In genomic region chrX:140764401-140764919, GRCh38 we compare ENCODE assay signal across 8 cellular contexts. TPM values are rescaled to one million over a fixed set of nuclear protein-coding genes. Genes with fewer than 3 reads are reported as not detected.
A peak's percentile ranks its signal among the peaks of the same experiment; 100 is the strongest.
DNase-seq lines count a peak whose midpoint lies in the region; ATAC-seq, FAIRE-seq and TF ChIP-seq lines count a peak whose summit lies in the region.

No MANE protein-coding gene starts in this region.

- no peak for FAIRE-seq in GM12891 (lab: Jason Lieb, UNC)

- DNase-seq in D341Med (ENCODE audit: low spot score) (peak; percentile 39), NCI-H748 (lab: John Stamatoyannopoulos, UW; ENCODE audit: unreplicated experiment) (peak; percentile 66), epidermal melanocyte (ENCODE audit: insufficient read length, low spot score) (peak; percentile 23), GM12891 (ENCODE audit: insufficient read length, low spot score) (no peak), activated gamma-delta T cell (lab: John Stamatoyannopoulos, UW) (no peak)
- DNase-seq in activated CD4-positive, CD25-positive, alpha-beta regulatory T cell (lab: John Stamatoyannopoulos, UW): no peak

- H3K27me3 Mint-ChIP-seq in nephron (ENCODE audit: low read depth): no peaks in the 10 kb centered on the region

- no peak for ATAC-seq in HG02678 (IDR thresholded peaks at IDR 0.05; ENCODE audit: unreplicated experiment)

- peaks cover 12% of the 10 kb centered on the region for H3K4me1 Mint-ChIP-seq in nephron

- peak overlapping the region; percentile 67 to 91 (median 79) for H3K27ac Mint-ChIP-seq in nephron

- TF ChIP-seq POLR2A in GM12891 (IDR thresholded peaks at IDR 0.05; ENCODE audit: low read depth, low read length): no peak

- TF ChIP-seq CTCF in nephron (IDR thresholded peaks at IDR 0.05; ENCODE audit: unreplicated experiment in 3 of 3): no peak

- H3K9me3 Mint-ChIP-seq in nephron: no peaks in the 10 kb centered on the region

- H3K4me3 Mint-ChIP-seq in nephron: peak overlapping the region; percentile 78 to 87 (median 80)

- H3K36me3 Mint-ChIP-seq in nephron (ENCODE audit: low read depth): peaks cover 3% of the 10 kb centered on the region

TF ChIP-seq in GM12891, 5 proteins besides CTCF, POLR2A, EP300 and RAD21:
- TF ChIP-seq POU2F2 (IDR thresholded peaks at IDR 0.05; ENCODE audit: low read depth, low read length): no peak
- TF ChIP-seq POLR2AphosphoS5 (IDR thresholded peaks at IDR 0.05; ENCODE audit: low read depth, low read length): no peak
- TF ChIP-seq SPI1 (IDR thresholded peaks at IDR 0.05; ENCODE audit: low read depth, low read length): no peak
- no peak for TF ChIP-seq TAF1 (IDR thresholded peaks at IDR 0.05; ENCODE audit: low read depth, low read length)

RNA-seq across cellular contexts. Expression of gene LINC00632, which starts 54.9 kb away (rescaled TPM):
- polyA plus RNA-seq in GM12891 (2012; ENCODE audit: low read depth, missing spikeins): 0.04 TPM

Comparison
In these comparisons a context has a peak if more than half of its experiments do, and no peak if none do; other contexts are left out.
1. DNase-seq: peak in D341Med (single experiment), NCI-H748 (single experiment) and epidermal melanocyte (single experiment); none in GM12891 (single experiment), activated CD4-positive, CD25-positive, alpha-beta regulatory T cell (0 of 4) and activated gamma-delta T cell (single experiment).